ENCODE assay signal across 9 cellular contexts in the genomic region with DNA sequence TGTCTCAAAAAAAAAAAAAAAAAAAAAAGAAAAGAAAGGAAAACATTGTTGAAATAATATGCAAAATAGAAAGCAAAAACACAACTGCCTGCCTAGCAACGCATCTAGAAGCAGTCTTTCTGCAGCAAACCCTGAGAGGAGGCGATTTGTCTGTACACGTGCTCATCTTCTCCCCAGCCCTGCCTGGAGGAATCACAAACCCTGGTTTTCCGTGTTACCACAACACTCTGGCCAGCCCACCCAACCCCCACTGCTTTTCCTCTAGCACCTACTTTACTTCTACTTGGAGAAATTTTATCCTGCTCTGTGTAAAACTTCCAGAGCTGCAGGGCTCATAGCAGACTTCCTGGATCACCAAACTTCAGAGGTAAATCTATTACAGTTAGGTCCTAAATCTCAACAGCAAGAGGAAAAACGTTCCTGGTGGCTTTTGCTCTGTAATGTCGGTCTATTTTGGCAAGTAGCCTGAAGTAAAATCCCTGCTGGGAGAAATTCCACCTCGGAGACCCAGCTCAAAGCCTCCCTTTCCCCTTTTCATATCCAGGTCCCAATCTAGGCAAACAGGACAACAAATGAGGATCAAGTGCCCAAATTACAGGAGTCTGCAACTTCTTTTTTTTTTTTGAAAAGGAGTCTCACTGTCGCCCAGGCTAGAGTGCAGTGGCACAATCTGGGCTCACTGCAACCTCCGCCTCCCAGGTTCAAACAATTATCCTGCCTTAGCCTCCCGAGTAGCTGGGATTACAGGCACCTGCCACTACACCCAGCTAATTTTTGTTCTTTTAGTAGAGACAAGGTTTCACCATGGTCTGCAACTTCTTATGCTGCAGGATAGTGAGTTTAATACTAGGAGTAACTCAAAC.
A peak's percentile ranks its signal among the peaks of the same experiment; 100 is the strongest.
DNase-seq lines count a peak whose midpoint lies in the region; TF ChIP-seq lines count a peak whose summit lies in the region.
"Had no signal": no experiment of that assay in that cellular context is flagged by ENCODE, and none has a peak within 500 bp of the region (broad histone marks: within the 10 kb centered on the region; RNA-seq: fewer than 3 reads in every experiment).

No MANE protein-coding gene starts in this region.

- no peak overlapping the region for H2BK120ac ChIP-seq in neuronal stem cell (ENCODE audit: low read depth, low read length)

- TF ChIP-seq RAD21 in SK-N-SH (IDR thresholded peaks at IDR 0.05; ENCODE audit: low read length), result no peak

- no peak overlapping the region for H2BK15ac ChIP-seq in neuronal stem cell (ENCODE audit: low read length)

- H3K79me1 ChIP-seq in neuronal stem cell (ENCODE audit: low read depth, low read length), result no peaks in the 10 kb centered on the region

- 61% methylated on average over 10 of the region's 10 CpGs for WGBS in SK-N-SH (ENCODE audit: low lambda C conversion rate)
- no CpG with 5 or more reads among the region's 10 CpGs for WGBS in neuronal stem cell (ENCODE audit: extremely low coverage in 2 of 2, insufficient read length in 2 of 2, insufficient replicate concordance in 1 of 2), 2 donors

- H3K14ac ChIP-seq in neuronal stem cell (ENCODE audit: low read length), result no peak overlapping the region

- peaks cover 2% of the 10 kb centered on the region for H3K27me3 Mint-ChIP-seq in glutamatergic neuron (ENCODE audit: unreplicated experiment)

- peaks cover 12% of the 10 kb centered on the region for H3K4me1 Mint-ChIP-seq in glutamatergic neuron (ENCODE audit: low read depth, unreplicated experiment)

- H3K4me2 ChIP-seq in SK-N-SH, result peak overlapping the region; percentile 41
- peak overlapping the region; percentile 47 for H3K4me2 ChIP-seq in neuronal stem cell (ENCODE audit: insufficient read depth, low read length, poor library complexity, severe bottlenecking)

- H2AFZ ChIP-seq in SK-N-SH (ENCODE audit: low read depth) (no peak overlapping the region), neuronal stem cell (ENCODE audit: low read length) (peak overlapping the region; percentile 73)

- H3K27ac ChIP-seq in SK-N-SH (ENCODE audit: low read depth in 2 of 2, low read length in 1 of 2) (peak overlapping the region; percentile 24 to 72; a peak in 2 of 4 replicates), neuronal stem cell (replicated peaks; ENCODE audit: low read length) (peak overlapping the region; percentile 99)

- peaks cover 44% of the 10 kb centered on the region for H4K20me1 ChIP-seq in SK-N-SH (ENCODE audit: insufficient read depth)

- H3K79me2 ChIP-seq in SK-N-SH (ENCODE audit: insufficient read depth), result peaks cover 98% of the 10 kb centered on the region

- H3K9me3 ChIP-seq in SK-N-SH (no peaks in the 10 kb centered on the region), neuronal stem cell (replicated peaks in 1 of 2; ENCODE audit: control insufficient read depth in 2 of 2, insufficient read depth in 1 of 2, low read depth in 1 of 2, low read length in 2 of 2) (no peaks in the 10 kb centered on the region)

- peak; percentile 55 for DNase-seq in Ammon's horn (ENCODE audit: low spot score)
- peak; percentile 13 for DNase-seq in SK-N-SH
- peak; percentile 39 for DNase-seq in glutamatergic neuron
- peak; percentile 67 for DNase-seq in neuronal stem cell (ENCODE audit: low spot score)
- no peak for DNase-seq in NCI-H146 (lab: John Stamatoyannopoulos, UW)
- no peak for DNase-seq in stimulated activated CD4-positive, alpha-beta T cell treated with anti-CD3 and anti-CD28 coated beads, Interleukin-4, amount 100 ng/mL, for 24 hours
- DNase-seq in activated gamma-delta T cell treated with Interleukin-2 at 50 U/mL for 16 hours, result no peak
- DNase-seq in HuH-7 (ENCODE audit: low spot score), result no peak
- DNase-seq: DND-41 had no signal

- H3K36me3 Mint-ChIP-seq in glutamatergic neuron (ENCODE audit: unreplicated experiment), result peaks cover 3% of the 10 kb centered on the region

- H2BK5ac ChIP-seq in neuronal stem cell (ENCODE audit: low read length), result no peak overlapping the region

- H3K36me3 ChIP-seq in SK-N-SH (replicated peaks in 1 of 2; ENCODE audit: control insufficient read depth in 1 of 2, insufficient read depth in 2 of 2, low read length in 1 of 2) (peaks cover 0 to 57% of the 10 kb centered on the region in 2 experiments), neuronal stem cell (replicated peaks in 1 of 2; ENCODE audit: control insufficient read depth in 2 of 2, insufficient read depth in 2 of 2, low read length in 2 of 2) (no peaks in the 10 kb centered on the region)

- H3K4me1 ChIP-seq in SK-N-SH (ENCODE audit: control insufficient read depth in 1 of 2, insufficient read depth in 2 of 2, low read depth in 1 of 2, low read length in 1 of 2) (peaks cover 0 to 44% of the 10 kb centered on the region in 2 experiments; a peak in 2 of 4 replicates), neuronal stem cell (ENCODE audit: control insufficient read depth in 2 of 2, insufficient read depth in 1 of 2, low read depth in 1 of 2, low read length in 2 of 2) (peaks cover 9 to 11% of the 10 kb centered on the region in 2 donors)

- H4K8ac ChIP-seq in neuronal stem cell (ENCODE audit: low read depth, low read length), result no peak overlapping the region

- no peak overlapping the region for H3K27ac Mint-ChIP-seq in glutamatergic neuron (ENCODE audit: unreplicated experiment)

- no peak for TF ChIP-seq EP300 in SK-N-SH (IDR thresholded peaks at IDR 0.05; ENCODE audit: borderline replicate concordance in 1 of 2, low read depth in 1 of 2, low read length in 1 of 2)

- H2BK12ac ChIP-seq in neuronal stem cell (ENCODE audit: low read length), result no peak overlapping the region

- H2AK5ac ChIP-seq in neuronal stem cell (ENCODE audit: low read depth, low read length), result no peak overlapping the region

- H3K4me3 ChIP-seq in SK-N-SH (ENCODE audit: low read depth in 2 of 2, low read length in 1 of 2) (no peak overlapping the region), neuronal stem cell (ENCODE audit: low read length in 2 of 2) (peak overlapping the region; percentile 49 to 70)

- no peak overlapping the region for H3K18ac ChIP-seq in neuronal stem cell (ENCODE audit: low read length)

- peaks cover 2% of the 10 kb centered on the region for H3K9me3 Mint-ChIP-seq in glutamatergic neuron (ENCODE audit: unreplicated experiment)

- CTCF ChIA-PET in SK-N-SH (lab: Yijun Ruan, JAX), result interaction anchor here (1.0 to 1.3 kb wide), 2 partner anchors 12 to 91 kb away, joined by 3 read pairs; a partner anchor contains a TSS

- H3K9ac ChIP-seq in SK-N-SH, result peak overlapping the region; percentile 13; the same call in 1 of the 2 replicates
- H3K9ac ChIP-seq in neuronal stem cell (ENCODE audit: low read depth, low read length, poor library complexity), result no peak overlapping the region

- H3K9me2 ChIP-seq in SK-N-SH, result no peaks in the 10 kb centered on the region

- POLR2A ChIA-PET in SK-N-SH (lab: Yijun Ruan, JAX), result no interaction called here

- peak overlapping the region; percentile 67 for H3K4me3 Mint-ChIP-seq in glutamatergic neuron (ENCODE audit: unreplicated experiment)

- no peak overlapping the region for H3K4ac ChIP-seq in neuronal stem cell (ENCODE audit: low read length)

- H4K91ac ChIP-seq in neuronal stem cell (ENCODE audit: low read depth, low read length, poor library complexity), result no peak overlapping the region

- TF ChIP-seq CTCF in SK-N-SH (IDR thresholded peaks at IDR 0.05) (no peak), glutamatergic neuron (IDR thresholded peaks at IDR 0.05; ENCODE audit: partially characterized antibody, unreplicated experiment) (no peak)

- peaks cover 16% of the 10 kb centered on the region for H3F3A ChIP-seq in SK-N-SH (replicated peaks; ENCODE audit: insufficient read depth)

- no peak overlapping the region for H3K23ac ChIP-seq in neuronal stem cell (ENCODE audit: low read depth, low read length, poor library complexity)

- no peaks in the 10 kb centered on the region for H3K27me3 ChIP-seq in SK-N-SH (ENCODE audit: insufficient read depth)
- no peaks in the 10 kb centered on the region for H3K27me3 ChIP-seq in neuronal stem cell (ENCODE audit: control insufficient read depth in 3 of 3, insufficient read depth in 3 of 3, low read depth in 1 of 3, low read length in 3 of 3)

TF ChIP-seq in SK-N-SH, 30 proteins besides CTCF, POLR2A, EP300 and RAD21 (continues in another document):
- TF ChIP-seq GATA2 (CRISPR knock-in tag; IDR thresholded peaks at IDR 0.05) (no peak), JUND (IDR thresholded peaks at IDR 0.05) (no peak), NRF1 (IDR thresholded peaks at IDR 0.05; ENCODE audit: low read depth, low read length) (no peak), RXRA (IDR thresholded peaks at IDR 0.05; ENCODE audit: borderline replicate concordance, low read depth) (no peak), GABPA (IDR thresholded peaks at IDR 0.05; ENCODE audit: low read depth) (no peak), RFX5 (IDR thresholded peaks at IDR 0.05; ENCODE audit: low read length) (no peak), MEF2A (IDR thresholded peaks at IDR 0.05; ENCODE audit: borderline replicate concordance, low read depth) (no peak), YY1 (IDR thresholded peaks at IDR 0.05; ENCODE audit: low read depth) (no peak), TCF12 (IDR thresholded peaks at IDR 0.05) (no peak), TEAD4 (IDR thresholded peaks at IDR 0.05; ENCODE audit: borderline replicate concordance, insufficient read depth) (no peak)
- TF ChIP-seq, protein P1, sequence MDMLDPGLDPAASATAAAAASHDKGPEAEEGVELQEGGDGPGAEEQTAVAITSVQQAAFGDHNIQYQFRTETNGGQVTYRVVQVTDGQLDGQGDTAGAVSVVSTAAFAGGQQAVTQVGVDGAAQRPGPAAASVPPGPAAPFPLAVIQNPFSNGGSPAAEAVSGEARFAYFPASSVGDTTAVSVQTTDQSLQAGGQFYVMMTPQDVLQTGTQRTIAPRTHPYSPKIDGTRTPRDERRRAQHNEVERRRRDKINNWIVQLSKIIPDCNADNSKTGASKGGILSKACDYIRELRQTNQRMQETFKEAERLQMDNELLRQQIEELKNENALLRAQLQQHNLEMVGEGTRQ (IDR thresholded peaks at IDR 0.05; ENCODE audit: borderline replicate concordance, low read depth, low read length), result no peak
- TF ChIP-seq, protein P2, sequence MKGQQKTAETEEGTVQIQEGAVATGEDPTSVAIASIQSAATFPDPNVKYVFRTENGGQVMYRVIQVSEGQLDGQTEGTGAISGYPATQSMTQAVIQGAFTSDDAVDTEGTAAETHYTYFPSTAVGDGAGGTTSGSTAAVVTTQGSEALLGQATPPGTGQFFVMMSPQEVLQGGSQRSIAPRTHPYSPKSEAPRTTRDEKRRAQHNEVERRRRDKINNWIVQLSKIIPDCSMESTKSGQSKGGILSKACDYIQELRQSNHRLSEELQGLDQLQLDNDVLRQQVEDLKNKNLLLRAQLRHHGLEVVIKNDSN (IDR thresholded peaks at IDR 0.05; ENCODE audit: borderline replicate concordance, low read depth), result no peak

Comparison
In these comparisons a context has a peak if more than half of its experiments do, and no peak if none do; other contexts are left out.
1. DNase-seq: peak in Ammon's horn (single experiment), SK-N-SH (single experiment), glutamatergic neuron (single experiment) and neuronal stem cell (single experiment); none in NCI-H146 (single experiment), stimulated activated CD4-positive, alpha-beta T cell treated with anti-CD3 and anti-CD28 coated beads, Interleukin-4, amount 100 ng/mL, for 24 hours (single experiment), activated gamma-delta T cell treated with Interleukin-2 at 50 U/mL for 16 hours (single experiment) and HuH-7 (single experiment).
2. H3K4me3 ChIP-seq: peak in neuronal stem cell (2 of 2); none in SK-N-SH (0 of 2).